Comparison of ENCODE assay signal across 19 cellular contexts in the genomic region with DNA sequence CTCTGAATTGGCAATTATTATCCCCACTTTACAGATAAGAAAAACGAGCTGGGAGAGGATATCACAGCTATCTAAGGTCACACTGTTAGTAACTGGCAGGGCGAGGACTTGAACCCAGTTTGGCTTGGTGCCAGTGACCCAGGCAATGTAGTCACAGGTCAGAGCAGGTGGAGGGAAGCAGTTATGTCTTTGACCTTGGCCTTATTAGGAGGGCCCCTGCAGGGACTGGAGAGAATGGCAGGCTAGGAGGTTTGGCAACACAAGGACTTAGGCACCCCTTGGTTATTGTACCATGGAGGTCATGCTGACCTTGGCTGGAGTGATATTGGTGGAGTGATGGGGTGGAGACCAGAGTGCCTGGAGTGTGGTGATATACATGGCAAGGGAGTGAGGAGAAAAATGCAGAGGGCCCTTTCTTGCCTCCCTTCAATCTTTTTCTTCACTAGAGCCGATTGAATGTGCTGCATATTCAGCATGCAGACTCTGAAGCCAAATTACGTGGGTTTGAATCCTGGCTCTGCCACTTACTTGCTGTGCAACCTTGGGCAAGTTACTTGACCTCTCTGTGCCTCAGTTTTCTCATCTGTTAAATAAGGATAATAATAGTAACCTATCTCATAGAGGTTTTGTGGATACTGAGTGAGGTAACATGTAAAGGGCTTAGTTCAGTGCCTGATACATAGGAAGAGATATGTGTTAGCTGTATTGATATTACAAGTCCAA.
DNase-seq lines count a peak whose midpoint lies in the region; ATAC-seq, FAIRE-seq and TF ChIP-seq lines count a peak whose summit lies in the region.
"Had no signal": no experiment of that assay in that cellular context is flagged by ENCODE, and none has a peak within 500 bp of the region (broad histone marks: within the 10 kb centered on the region; RNA-seq: fewer than 3 reads in every experiment).

No MANE protein-coding gene starts in this region.

- TF ChIP-seq CTCF in K562 (IDR thresholded peaks at IDR 0.05 in 2 of 3, conservative IDR thresholded peaks at IDR 0.05 in 1 of 3; ENCODE audit: insufficient read depth in 2 of 3, low read depth in 1 of 3, low read length in 3 of 3) (peak in 2 of 3 experiments; percentile 3 to 22; a peak in 2 of 6 replicates), retinal pigment epithelial cell (conservative IDR thresholded peaks at IDR 0.05; ENCODE audit: low read depth, low read length) (peak; percentile 19), esophagus muscularis mucosa (IDR thresholded peaks at IDR 0.05) (no peak)

- no peaks in the 10 kb centered on the region for H3K36me3 Mint-ChIP-seq in activated CD4-positive, alpha-beta memory T cell treated with anti-CD3 and anti-CD28 coated beads, Interleukin-2, amount 10 ng/mL, durations not matched to agents 7 days and 5 days (ENCODE audit: low read depth)
- H3K36me3 Mint-ChIP-seq: CD8-positive, alpha-beta T cell had no signal

- intact Hi-C loops in K562 (cut with micrococcal nuclease) (loop anchor here (5.0 kb wide), 2 partner anchors 181 to 261 kb away; no protein-coding TSS in a partner anchor), esophagus muscularis mucosa (cut with DNase I) (no loop called here)

- CTCF ChIA-PET in K562 (lab: Yijun Ruan, JAX; ENCODE audit: low intra/inter-chr PET ratio) = no interaction called here
- CTCF ChIA-PET in activated CD4-positive, alpha-beta memory T cell treated with anti-CD3 and anti-CD28 coated beads, Interleukin-2, amount 10 ng/mL, durations not matched to agents 7 days and 5 days (lab: Charles Lee) = interaction anchor here (0.6 to 1.7 kb wide), 4 partner anchors 14 to 264 kb away, joined by 3 to 8 read pairs (median 4); no protein-coding TSS in a partner anchor

- H3K9me1 ChIP-seq in K562 (ENCODE audit: control insufficient read depth, insufficient read depth, low read length) = no peaks in the 10 kb centered on the region

- no peaks in the 10 kb centered on the region for H4K20me1 ChIP-seq in K562 (replicated peaks; ENCODE audit: control insufficient read depth, insufficient read depth, low read length)

- FAIRE-seq in K562 (lab: Jason Lieb, UNC) = no peak

- in situ Hi-C loops in K562 (cut with MboI) = no loop called here

- BruUV-seq in K562 (replicated peaks; lab: Mats Ljungman, UMichigan) = no TSS peak

- H3K4me2 ChIP-seq in K562 (ENCODE audit: insufficient read depth, low read length) = no peak overlapping the region

- no peaks in the 10 kb centered on the region for H3K79me2 ChIP-seq in K562 (ENCODE audit: control insufficient read depth, insufficient read depth, low read length)

- peaks cover 3% of the 10 kb centered on the region for H3K27me3 Mint-ChIP-seq in activated CD4-positive, alpha-beta memory T cell treated with anti-CD3 and anti-CD28 coated beads, Interleukin-2, amount 10 ng/mL, durations not matched to agents 7 days and 5 days

- H3K4me3 ChIP-seq in K562 (no peak overlapping the region), retinal pigment epithelial cell (ENCODE audit: low read length) (no peak overlapping the region), esophagus muscularis mucosa (no peak overlapping the region)
- H3K4me3 ChIP-seq: testis had no signal

- WGBS in K562 (ENCODE audit: insufficient coverage, low coverage, missing lambda C conversion rate) = 0% methylated on average over 4 of the region's 4 CpGs
- 82% methylated on average over 4 of the region's 4 CpGs for WGBS in esophagus muscularis mucosa

- TF ChIP-seq EP300 in Ishikawa (IDR thresholded peaks at IDR 0.05; ENCODE audit: borderline replicate concordance) = no peak
- TF ChIP-seq EP300 in K562 (IDR thresholded peaks at IDR 0.05; ENCODE audit: low read length) = no peak
- TF ChIP-seq EP300 in esophagus muscularis mucosa (IDR thresholded peaks at IDR 0.05) = no peak

- ATAC-seq in K562 (no peak), HG03442 (IDR thresholded peaks at IDR 0.05; ENCODE audit: unreplicated experiment) (no peak)
- ATAC-seq: CD8-positive, alpha-beta T cell; left ventricle myocardium superior had no signal

- no peak overlapping the region for H3K27ac Mint-ChIP-seq in activated CD4-positive, alpha-beta memory T cell treated with anti-CD3 and anti-CD28 coated beads, Interleukin-2, amount 10 ng/mL, durations not matched to agents 7 days and 5 days
- H3K27ac Mint-ChIP-seq: activated B cell treated with CpG ODN at 0.5 μM for 24 hours; CD8-positive, alpha-beta T cell had no signal

- no peak for TF ChIP-seq POLR2A in K562 (conservative IDR thresholded peaks at IDR 0.05)
- TF ChIP-seq POLR2A in esophagus muscularis mucosa (IDR thresholded peaks at IDR 0.05; ENCODE audit: low read depth) = no peak

- no peak overlapping the region for H3K4me3 Mint-ChIP-seq in activated CD4-positive, alpha-beta memory T cell treated with anti-CD3 and anti-CD28 coated beads, Interleukin-2, amount 10 ng/mL, durations not matched to agents 7 days and 5 days
- H3K4me3 Mint-ChIP-seq: activated B cell treated with CpG ODN at 0.5 μM for 24 hours; CD8-positive, alpha-beta T cell; central memory CD8-positive, alpha-beta T cell had no signal

- H3K4me1 ChIP-seq in K562 (replicated peaks in 1 of 2; ENCODE audit: control insufficient read depth in 2 of 2, insufficient read depth in 2 of 2, low read length in 2 of 2) (no peaks in the 10 kb centered on the region), esophagus muscularis mucosa (no peaks in the 10 kb centered on the region)
- H3K4me1 ChIP-seq: testis had no signal

- DNase-seq in NCI-H82 (lab: John Stamatoyannopoulos, UW) (peak; percentile 17), NCI-H82 treated with DMSO at 0.1 percent for 48 hours (lab: John Stamatoyannopoulos, UW; ENCODE audit: unreplicated experiment) (no peak), K562 (ENCODE audit: extremely low read depth in 1 of 4, low spot score in 3 of 4) (peak in 3 of 4 experiments; percentile 4 to 25 (median 24)), retinal pigment epithelial cell (ENCODE audit: low read depth) (no peak), esophagus muscularis mucosa (ENCODE audit: extremely low spot score) (no peak)
- DNase-seq in activated CD4-positive, alpha-beta memory T cell treated with anti-CD3 and anti-CD28 coated beads, Interleukin-2, amount 10 ng/mL, durations not matched to agents 7 days and 5 days = no peak
- DNase-seq: activated B cell treated with CpG ODN at 0.5 μM for 24 hours; CD8-positive, alpha-beta T cell; effector memory CD4-positive, alpha-beta T cell; foreskin melanocyte; KBM-7; left ventricle myocardium superior; NCI-H187; NCI-H69; T-helper 1 cell; testis had no signal

- TF ChIP-seq RAD21 in Ishikawa (IDR thresholded peaks at IDR 0.05; ENCODE audit: low read depth) (no peak), K562 (CRISPR knock-in tag; conservative IDR thresholded peaks at IDR 0.05 in 1 of 2, IDR thresholded peaks at IDR 0.05 in 1 of 2) (no peak)

- no peak overlapping the region for H2AFZ ChIP-seq in K562 (ENCODE audit: low read depth, low read length)

- H3K36me3 ChIP-seq in K562 (ENCODE audit: control insufficient read depth, insufficient read depth, low read length) (no peaks in the 10 kb centered on the region), esophagus muscularis mucosa (no peaks in the 10 kb centered on the region)

- H3K9ac ChIP-seq in K562 (ENCODE audit: insufficient read depth in 1 of 2, low read depth in 2 of 2, low read length in 2 of 2) = no peak overlapping the region

- no peaks in the 10 kb centered on the region for H3K4me1 Mint-ChIP-seq in activated CD4-positive, alpha-beta memory T cell treated with anti-CD3 and anti-CD28 coated beads, Interleukin-2, amount 10 ng/mL, durations not matched to agents 7 days and 5 days

- no peak overlapping the region for H3K27ac ChIP-seq in K562 (ENCODE audit: extremely low read depth, low read depth, low read length)
- no peak overlapping the region for H3K27ac ChIP-seq in esophagus muscularis mucosa (replicated peaks in 1 of 4)
- H3K27ac ChIP-seq: testis had no signal

- POLR2A ChIA-PET in K562 (lab: Yijun Ruan, JAX) = interaction anchor here (0.7 kb wide), 1 partner anchor 210 kb away, joined by 3 read pairs; no protein-coding TSS in a partner anchor
- POLR2A ChIA-PET in activated CD4-positive, alpha-beta memory T cell treated with anti-CD3 and anti-CD28 coated beads, Interleukin-2, amount 10 ng/mL, durations not matched to agents 7 days and 5 days (lab: Charles Lee) = no interaction called here

- H3K9me3 ChIP-seq in K562 (replicated peaks; ENCODE audit: control insufficient read depth, insufficient read depth, low read depth, low read length) (no peaks in the 10 kb centered on the region), esophagus muscularis mucosa (no peaks in the 10 kb centered on the region)
- H3K9me3 ChIP-seq: testis had no signal

- H3K27me3 ChIP-seq in K562 (ENCODE audit: control insufficient read depth in 2 of 2, insufficient read depth in 2 of 2, low read length in 2 of 2) = peaks cover 0 to 9% of the 10 kb centered on the region in 2 experiments; a peak in 2 of 5 replicates
- peaks cover 0 to 24% (median 0%) of the 10 kb centered on the region in 4 donors for H3K27me3 ChIP-seq in esophagus muscularis mucosa
- H3K27me3 ChIP-seq: testis had no signal

- H3K9me3 Mint-ChIP-seq in activated CD4-positive, alpha-beta memory T cell treated with anti-CD3 and anti-CD28 coated beads, Interleukin-2, amount 10 ng/mL, durations not matched to agents 7 days and 5 days = no peaks in the 10 kb centered on the region
- H3K9me3 Mint-ChIP-seq: activated B cell treated with CpG ODN at 0.5 μM for 24 hours; CD8-positive, alpha-beta T cell; central memory CD8-positive, alpha-beta T cell had no signal

TF ChIP-seq in Ishikawa, 13 proteins besides CTCF, POLR2A, EP300 and RAD21 (continues in another document):
- TF ChIP-seq, protein P1, sequence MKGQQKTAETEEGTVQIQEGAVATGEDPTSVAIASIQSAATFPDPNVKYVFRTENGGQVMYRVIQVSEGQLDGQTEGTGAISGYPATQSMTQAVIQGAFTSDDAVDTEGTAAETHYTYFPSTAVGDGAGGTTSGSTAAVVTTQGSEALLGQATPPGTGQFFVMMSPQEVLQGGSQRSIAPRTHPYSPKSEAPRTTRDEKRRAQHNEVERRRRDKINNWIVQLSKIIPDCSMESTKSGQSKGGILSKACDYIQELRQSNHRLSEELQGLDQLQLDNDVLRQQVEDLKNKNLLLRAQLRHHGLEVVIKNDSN (IDR thresholded peaks at IDR 0.05) = no peak
- no peak for TF ChIP-seq TCF12 (IDR thresholded peaks at IDR 0.05; ENCODE audit: low read depth)
- TF ChIP-seq CEBPB (IDR thresholded peaks at IDR 0.05) = no peak
- TF ChIP-seq FOXM1 (IDR thresholded peaks at IDR 0.05; ENCODE audit: borderline replicate concordance, low read depth) = no peak

TF ChIP-seq in K562, 482 proteins besides CTCF, POLR2A, EP300 and RAD21:
- TF ChIP-seq BCOR (IDR thresholded peaks at IDR 0.05) (peak; percentile 51; the same call in 1 of the 2 replicates), NFIC (IDR thresholded peaks at IDR 0.05) (peak; percentile 81), KDM1A (IDR thresholded peaks at IDR 0.05) (0 out of 4 replicates have a peak, but pooled peaks of 1 of the 2 experiments have one; percentile 17), RBM25 (IDR thresholded peaks at IDR 0.05; ENCODE audit: low read depth, low read length, severe bottlenecking) (peak; percentile 81), ADNP (tag; IDR thresholded peaks at IDR 0.05) (no peak), ZFP36 (IDR thresholded peaks at IDR 0.05; ENCODE audit: low read depth, low read length, partially characterized antibody) (peak; percentile 82)

Comparison
In these comparisons a context has a peak if more than half of its experiments do, and no peak if none do; other contexts are left out.
1. DNase-seq: peak in NCI-H82 (single experiment) and K562 (3 of 4); none in NCI-H82 treated with DMSO at 0.1 percent for 48 hours (single experiment), retinal pigment epithelial cell (single experiment), esophagus muscularis mucosa (single experiment) and activated CD4-positive, alpha-beta memory T cell treated with anti-CD3 and anti-CD28 coated beads, Interleukin-2, amount 10 ng/mL, durations not matched to agents 7 days and 5 days (single experiment).
2. CTCF ChIP-seq: peak in K562 (2 of 3) and retinal pigment epithelial cell (single experiment); none in esophagus muscularis mucosa (0 of 3).